Comparison of ENCODE assay signal across 29 cellular contexts in genomic region chr4:64399313-64400109, GRCh38. TPM values are rescaled to one million over a fixed set of nuclear protein-coding genes. Genes with fewer than 3 reads are reported as not detected.
"Had no signal": no experiment of that assay in that cellular context is flagged by ENCODE, and none has a peak within 500 bp of the region (broad histone marks: within the 10 kb centered on the region; RNA-seq: fewer than 3 reads in every experiment).

No MANE protein-coding gene starts in this region.

- H3K9me3 ChIP-seq: heart right ventricle, neutrophil, pancreas, right lobe of liver, tibial artery, uterus had no signal

- H3K4me3 Mint-ChIP-seq: activated CD4-positive, alpha-beta memory T cell treated with anti-CD3 and anti-CD28 coated beads, Interleukin-2, amount 10 ng/mL, durations not matched to agents 7 days and 5 days; activated naive CD4-positive, alpha-beta T cell treated with anti-CD3 and anti-CD28 coated beads for 36 hours; activated naive CD8-positive, alpha-beta T cell treated with anti-CD3 and anti-CD28 coated beads, Interleukin-2, amount 10 ng/mL, durations not matched to agents 7 days and 5 days; activated T-cell treated with anti-CD3 and anti-CD28 coated beads, Interleukin-2, amount 50 U/mL, for 72 hours; dendritic cell treated with granulocyte-macrophage colony-stimulating factor and Interleukin-4, amounts not matched to agents 40 ng/mL and 50 ng/mL, for 4 days; memory B cell; nephron; stimulated activated effector memory CD8-positive, alpha-beta T cell treated with anti-CD3 and anti-CD28 coated beads, Interleukin-12 subunit alpha, Interleukin-12 subunit beta, amount 100 ng/mL, for 72 hours; stimulated activated naive CD8-positive, alpha-beta T cell treated with anti-CD3 and anti-CD28 coated beads, Interleukin-15, amount 100 ng/mL, for 72 hours; T-helper 17 cell had no signal

- H3K36me3 Mint-ChIP-seq: activated naive CD8-positive, alpha-beta T cell treated with anti-CD3 and anti-CD28 coated beads, Interleukin-2, amount 10 ng/mL, durations not matched to agents 7 days and 5 days; memory B cell; stimulated activated effector memory CD8-positive, alpha-beta T cell treated with anti-CD3 and anti-CD28 coated beads, Interleukin-12 subunit alpha, Interleukin-12 subunit beta, amount 100 ng/mL, for 72 hours had no signal

- H3K36me3 ChIP-seq: heart right ventricle, neutrophil, pancreas, right lobe of liver, tibial artery, uterus had no signal

- H3K27ac Mint-ChIP-seq: activated CD4-positive, alpha-beta memory T cell treated with anti-CD3 and anti-CD28 coated beads, Interleukin-2, amount 10 ng/mL, durations not matched to agents 7 days and 5 days; activated naive CD4-positive, alpha-beta T cell treated with anti-CD3 and anti-CD28 coated beads for 36 hours; activated naive CD8-positive, alpha-beta T cell treated with anti-CD3 and anti-CD28 coated beads, Interleukin-2, amount 10 ng/mL, durations not matched to agents 7 days and 5 days; activated T-cell treated with anti-CD3 and anti-CD28 coated beads, Interleukin-2, amount 50 U/mL, for 72 hours; dendritic cell treated with granulocyte-macrophage colony-stimulating factor and Interleukin-4, amounts not matched to agents 40 ng/mL and 50 ng/mL, for 4 days; memory B cell; nephron; stimulated activated effector memory CD8-positive, alpha-beta T cell treated with anti-CD3 and anti-CD28 coated beads, Interleukin-12 subunit alpha, Interleukin-12 subunit beta, amount 100 ng/mL, for 72 hours; stimulated activated naive CD8-positive, alpha-beta T cell treated with anti-CD3 and anti-CD28 coated beads, Interleukin-15, amount 100 ng/mL, for 72 hours; T-helper 17 cell had no signal

- H3K27ac ChIP-seq: neutrophil, pancreas, right lobe of liver, tibial artery, uterus had no signal

- H3K27me3 Mint-ChIP-seq: activated CD4-positive, alpha-beta memory T cell treated with anti-CD3 and anti-CD28 coated beads, Interleukin-2, amount 10 ng/mL, durations not matched to agents 7 days and 5 days; activated naive CD8-positive, alpha-beta T cell treated with anti-CD3 and anti-CD28 coated beads, Interleukin-2, amount 10 ng/mL, durations not matched to agents 7 days and 5 days; dendritic cell treated with granulocyte-macrophage colony-stimulating factor and Interleukin-4, amounts not matched to agents 40 ng/mL and 50 ng/mL, for 4 days; memory B cell; stimulated activated naive CD8-positive, alpha-beta T cell treated with anti-CD3 and anti-CD28 coated beads, Interleukin-15, amount 100 ng/mL, for 72 hours; T-helper 17 cell had no signal

- DNase-seq: activated CD4-positive, alpha-beta memory T cell treated with anti-CD3 and anti-CD28 coated beads, Interleukin-2, amount 10 ng/mL, durations not matched to agents 7 days and 5 days; activated CD4-positive, alpha-beta T cell treated with anti-CD3 and anti-CD28 coated beads for 48 hours; activated effector memory CD4-positive, alpha-beta T cell treated with Interleukin-2 at 50 U/mL for 16 hours; activated naive CD4-positive, alpha-beta T cell treated with anti-CD3 and anti-CD28 coated beads for 36 hours; activated naive CD8-positive, alpha-beta T cell treated with anti-CD3 and anti-CD28 coated beads, Interleukin-2, amount 10 ng/mL, durations not matched to agents 7 days and 5 days; activated T-cell treated with anti-CD3 and anti-CD28 coated beads, Interleukin-2, amount 50 U/mL, for 72 hours; amniotic stem cell; effector CD4-positive, alpha-beta T cell; erythroblast; foreskin fibroblast; heart right ventricle; pancreas; right lobe of liver; small intestine; stimulated activated CD4-positive, alpha-beta T cell treated with anti-CD3 and anti-CD28 coated beads, Interleukin-2, amount 100 ng/mL, for 24 hours; stimulated activated naive CD8-positive, alpha-beta T cell treated with anti-CD3 and anti-CD28 coated beads, Interleukin-15, amount 100 ng/mL, for 72 hours; T-helper 17 cell; tibial artery; uterus had no signal

- H3K4me1 Mint-ChIP-seq: activated CD4-positive, alpha-beta memory T cell treated with anti-CD3 and anti-CD28 coated beads, Interleukin-2, amount 10 ng/mL, durations not matched to agents 7 days and 5 days; activated naive CD8-positive, alpha-beta T cell treated with anti-CD3 and anti-CD28 coated beads, Interleukin-2, amount 10 ng/mL, durations not matched to agents 7 days and 5 days; memory B cell; nephron; stimulated activated effector memory CD8-positive, alpha-beta T cell treated with anti-CD3 and anti-CD28 coated beads, Interleukin-12 subunit alpha, Interleukin-12 subunit beta, amount 100 ng/mL, for 72 hours; stimulated activated naive CD8-positive, alpha-beta T cell treated with anti-CD3 and anti-CD28 coated beads, Interleukin-15, amount 100 ng/mL, for 72 hours; T-helper 17 cell had no signal

- H3K4me1 ChIP-seq: pancreas, right lobe of liver, tibial artery, uterus had no signal

- H3K4me3 ChIP-seq: heart right ventricle, pancreas, right lobe of liver, tibial artery, uterus had no signal

- ATAC-seq: activated T-cell treated with anti-CD3 and anti-CD28 coated beads, Interleukin-2, amount 50 U/mL, for 72 hours; pancreas; right lobe of liver; stimulated activated effector memory CD8-positive, alpha-beta T cell treated with anti-CD3 and anti-CD28 coated beads, Interleukin-12 subunit alpha, Interleukin-12 subunit beta, amount 100 ng/mL, for 72 hours; stimulated activated naive CD8-positive, alpha-beta T cell treated with anti-CD3 and anti-CD28 coated beads, Interleukin-15, amount 100 ng/mL, for 72 hours; T-helper 17 cell had no signal

- H3K9me3 Mint-ChIP-seq: activated naive CD8-positive, alpha-beta T cell treated with anti-CD3 and anti-CD28 coated beads, Interleukin-2, amount 10 ng/mL, durations not matched to agents 7 days and 5 days had no signal

- H3K27me3 ChIP-seq: heart right ventricle, neutrophil, pancreas, right lobe of liver, tibial artery, uterus had no signal

RNA-seq across cellular contexts. Expression of gene TECRL, which starts 9.7 kb away (rescaled TPM):
- total RNA-seq: activated CD4-positive, alpha-beta memory T cell treated with anti-CD3 and anti-CD28 coated beads, Interleukin-2, amount 10 ng/mL, durations not matched to agents 7 days and 5 days; activated naive CD4-positive, alpha-beta T cell treated with anti-CD3 and anti-CD28 coated beads for 36 hours; activated naive CD8-positive, alpha-beta T cell treated with anti-CD3 and anti-CD28 coated beads, Interleukin-2, amount 10 ng/mL, durations not matched to agents 7 days and 5 days; activated T-cell treated with anti-CD3 and anti-CD28 coated beads, Interleukin-2, amount 50 U/mL, for 72 hours; bronchial epithelial cell; fibroblast of lung; lower leg skin; myocyte; pulmonary artery endothelial cell; right lobe of liver; T-helper 17 cell; uterus had no signal
- polyA plus RNA-seq: fibroblast of lung had no signal
